32 cellular contexts compared by ENCODE assay signal in the genomic region with DNA sequence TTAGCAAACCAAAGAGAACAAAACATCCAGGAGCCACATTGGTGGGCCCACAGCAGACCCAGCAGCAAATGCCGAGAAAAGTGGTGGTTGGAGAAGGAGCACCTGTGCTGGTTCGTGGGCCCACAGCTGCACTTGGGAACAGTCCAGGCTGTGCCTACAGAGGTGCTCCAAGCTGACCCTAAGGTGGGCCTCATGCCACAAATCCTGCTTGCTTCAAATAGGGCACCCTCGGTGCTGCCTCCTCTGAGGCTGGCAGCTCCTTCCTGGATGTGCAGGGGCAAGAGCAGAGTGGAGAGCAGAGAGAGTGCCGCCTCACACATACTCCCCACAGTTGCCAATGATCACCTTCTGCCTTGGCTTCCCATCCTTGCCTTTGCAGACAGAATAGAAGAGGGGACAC. TPM values are rescaled to one million over a fixed set of nuclear protein-coding genes. Genes with fewer than 3 reads are reported as not detected.
"Had no signal": no experiment of that assay in that cellular context is flagged by ENCODE, and none has a peak within 500 bp of the region (broad histone marks: within the 10 kb centered on the region; RNA-seq: fewer than 3 reads in every experiment).

No MANE protein-coding gene starts in this region.

- H3K27ac Mint-ChIP-seq: activated CD4-positive, alpha-beta memory T cell treated with anti-CD3 and anti-CD28 coated beads for 36 hours; activated CD4-positive, alpha-beta T cell treated with anti-CD3 and anti-CD28 coated beads for 36 hours; activated CD4-positive, alpha-beta T cell treated with anti-CD3 and anti-CD28 coated beads, Interleukin-2, amount 10 ng/mL, durations not matched to agents 24 days and 14 days; activated naive CD4-positive, alpha-beta T cell treated with anti-CD3 and anti-CD28 coated beads, Interleukin-2, amount 50 U/mL, for 24 hours; activated T-helper 1 cell treated with anti-CD3 and anti-CD28 coated beads, Interleukin-12 subunit alpha, Interleukin-12 subunit beta, Interleukin-2, Interleukin-4 antibody, amounts not matched to agents 30 ng/mL and 10 ng/mL and 1 ng/mL, durations not matched to agents 14 hours and 24 hours and 36 hours; activated T-helper 2 cell treated with anti-CD3 and anti-CD28 coated beads, Interferon-gamma antibody, Interleukin-2, Interleukin-4, amounts not matched to agents 10 μg/mL and 5 μg/mL and 100 μg/mL, durations not matched to agents 14 hours and 24 hours and 36 hours; dendritic cell treated with granulocyte-macrophage colony-stimulating factor and Interleukin-4, amounts not matched to agents 40 ng/mL and 50 ng/mL, for 4 days; endodermal cell; T-cell; T-helper 1 cell treated with Interleukin-12 subunit alpha and Interleukin-12 subunit beta and Interleukin-4 antibody, amounts not matched to agents 30 μg/mL and 1 μg/mL, for 36 hours had no signal

- H3K27me3 Mint-ChIP-seq: activated CD4-positive, alpha-beta memory T cell treated with anti-CD3 and anti-CD28 coated beads for 36 hours; activated CD4-positive, alpha-beta T cell treated with anti-CD3 and anti-CD28 coated beads for 36 hours; activated CD4-positive, alpha-beta T cell treated with anti-CD3 and anti-CD28 coated beads, Interleukin-2, amount 10 ng/mL, durations not matched to agents 24 days and 14 days; activated naive CD4-positive, alpha-beta T cell treated with anti-CD3 and anti-CD28 coated beads, Interleukin-2, amount 50 U/mL, for 24 hours; central memory CD8-positive, alpha-beta T cell; dendritic cell treated with granulocyte-macrophage colony-stimulating factor and Interleukin-4, amounts not matched to agents 40 ng/mL and 50 ng/mL, for 4 days; T-cell had no signal

- H3K9me3 Mint-ChIP-seq: activated CD4-positive, alpha-beta memory T cell treated with anti-CD3 and anti-CD28 coated beads for 36 hours; activated CD4-positive, alpha-beta T cell treated with anti-CD3 and anti-CD28 coated beads, Interleukin-2, amount 10 ng/mL, durations not matched to agents 24 days and 14 days; activated naive CD4-positive, alpha-beta T cell treated with anti-CD3 and anti-CD28 coated beads, Interleukin-2, amount 50 U/mL, for 24 hours; activated T-helper 1 cell treated with anti-CD3 and anti-CD28 coated beads, Interleukin-12 subunit alpha, Interleukin-12 subunit beta, Interleukin-2, Interleukin-4 antibody, amounts not matched to agents 30 ng/mL and 10 ng/mL and 1 ng/mL, durations not matched to agents 14 hours and 24 hours and 36 hours; activated T-helper 2 cell treated with anti-CD3 and anti-CD28 coated beads, Interferon-gamma antibody, Interleukin-2, Interleukin-4, amounts not matched to agents 10 μg/mL and 5 μg/mL and 100 μg/mL, durations not matched to agents 14 hours and 24 hours and 36 hours; central memory CD8-positive, alpha-beta T cell; dendritic cell treated with granulocyte-macrophage colony-stimulating factor and Interleukin-4, amounts not matched to agents 40 ng/mL and 50 ng/mL, for 4 days; endodermal cell; T-cell; T-helper 1 cell treated with Interleukin-12 subunit alpha and Interleukin-12 subunit beta and Interleukin-4 antibody, amounts not matched to agents 30 μg/mL and 1 μg/mL, for 36 hours had no signal

- ATAC-seq: activated CD4-positive, alpha-beta T cell treated with anti-CD3 and anti-CD28 coated beads for 36 hours; esophagus mucosa; T-cell had no signal

- H3K27ac ChIP-seq: brain microvascular endothelial cell, coronary artery, dorsolateral prefrontal cortex had no signal

- H3K4me1 Mint-ChIP-seq: activated CD4-positive, alpha-beta T cell treated with anti-CD3 and anti-CD28 coated beads for 36 hours; activated CD4-positive, alpha-beta T cell treated with anti-CD3 and anti-CD28 coated beads, Interleukin-2, amount 10 ng/mL, durations not matched to agents 24 days and 14 days; activated naive CD4-positive, alpha-beta T cell treated with anti-CD3 and anti-CD28 coated beads, Interleukin-2, amount 50 U/mL, for 24 hours; central memory CD8-positive, alpha-beta T cell; endodermal cell; T-cell had no signal

- DNase-seq: activated CD4-positive, alpha-beta memory T cell treated with anti-CD3 and anti-CD28 coated beads for 36 hours; activated CD4-positive, alpha-beta T cell treated with anti-CD3 and anti-CD28 coated beads for 36 hours; activated CD4-positive, alpha-beta T cell treated with anti-CD3 and anti-CD28 coated beads, Interleukin-2, amount 10 ng/mL, durations not matched to agents 24 days and 14 days; activated CD4-positive, CD25-positive, alpha-beta regulatory T cell; activated CD4-positive, CD25-positive, alpha-beta regulatory T cell treated with anti-CD3 and anti-CD28 coated beads, Interleukin-2, amount 50 U/mL, for 72 hours; activated CD8-positive, alpha-beta memory T cell treated with anti-CD3 and anti-CD28 coated beads for 24 hours; activated CD8-positive, alpha-beta memory T cell treated with anti-CD3 and anti-CD28 coated beads, Interleukin-2, amount 50 U/mL, for 4 hours; activated gamma-delta T cell treated with Interleukin-2 at 50 U/mL for 16 hours; activated naive CD4-positive, alpha-beta T cell treated with Interleukin-2 at 50 U/mL for 16 hours; activated T-cell treated with anti-CD3 and anti-CD28 coated beads, Interleukin-2, amount 50 U/mL, for 1 hour; activated T-cell treated with anti-CD3 and anti-CD28 coated beads, Interleukin-2, amount 50 U/mL, for 48 hours; amniotic stem cell; anterior cingulate cortex; brain microvascular endothelial cell; effector memory CD4-positive, alpha-beta T cell; endodermal cell; foreskin fibroblast; SW 1271; T-cell; T1000 had no signal

- H3K4me3 Mint-ChIP-seq: activated CD4-positive, alpha-beta memory T cell treated with anti-CD3 and anti-CD28 coated beads for 36 hours; activated CD4-positive, alpha-beta T cell treated with anti-CD3 and anti-CD28 coated beads for 36 hours; activated CD4-positive, alpha-beta T cell treated with anti-CD3 and anti-CD28 coated beads, Interleukin-2, amount 10 ng/mL, durations not matched to agents 24 days and 14 days; activated naive CD4-positive, alpha-beta T cell treated with anti-CD3 and anti-CD28 coated beads, Interleukin-2, amount 50 U/mL, for 24 hours; activated T-helper 1 cell treated with anti-CD3 and anti-CD28 coated beads, Interleukin-12 subunit alpha, Interleukin-12 subunit beta, Interleukin-2, Interleukin-4 antibody, amounts not matched to agents 30 ng/mL and 10 ng/mL and 1 ng/mL, durations not matched to agents 14 hours and 24 hours and 36 hours; central memory CD8-positive, alpha-beta T cell; dendritic cell treated with granulocyte-macrophage colony-stimulating factor and Interleukin-4, amounts not matched to agents 40 ng/mL and 50 ng/mL, for 4 days; endodermal cell; T-cell; T-helper 1 cell treated with Interleukin-12 subunit alpha and Interleukin-12 subunit beta and Interleukin-4 antibody, amounts not matched to agents 30 μg/mL and 1 μg/mL, for 36 hours had no signal

RNA-seq across cellular contexts. Expression of a gene that starts 40.1 kb away (rescaled TPM):
- total RNA-seq: activated CD4-positive, alpha-beta memory T cell treated with anti-CD3 and anti-CD28 coated beads for 36 hours; activated CD4-positive, alpha-beta T cell treated with anti-CD3 and anti-CD28 coated beads, Interleukin-2, amount 10 ng/mL, durations not matched to agents 24 days and 14 days; activated T-helper 1 cell treated with anti-CD3 and anti-CD28 coated beads, Interleukin-12 subunit alpha, Interleukin-12 subunit beta, Interleukin-2, Interleukin-4 antibody, amounts not matched to agents 30 ng/mL and 10 ng/mL and 1 ng/mL, durations not matched to agents 14 hours and 24 hours and 36 hours; bronchial epithelial cell; epithelial cell of proximal tubule; esophagus mucosa; T-helper 2 cell treated with Interferon-gamma antibody and Interleukin-4, amounts not matched to agents 100 ng/mL and 5 ng/mL, for 36 hours had no signal
